In the genomic region with DNA sequence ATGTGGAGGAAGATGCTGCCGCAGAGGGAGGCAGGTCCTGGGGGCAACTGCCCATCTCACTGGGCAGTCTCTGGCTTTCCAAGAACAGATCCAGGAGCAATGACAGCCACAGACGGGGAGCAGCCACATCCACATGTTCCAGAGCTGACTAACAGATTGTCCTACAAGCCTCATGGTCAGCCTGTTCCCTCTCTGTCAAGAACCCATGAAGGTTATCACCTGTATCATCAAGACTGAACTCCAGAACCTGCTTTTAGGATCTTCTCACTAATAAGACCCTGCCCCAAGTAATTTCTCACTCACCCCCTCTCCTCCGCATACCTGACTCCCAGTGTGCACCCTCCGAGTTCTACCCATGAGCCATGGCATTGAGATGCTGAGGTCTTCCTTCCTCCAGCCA, we compare ENCODE assay signal across 11 cellular contexts.
"Had no signal": no experiment of that assay in that cellular context is flagged by ENCODE, and none has a peak within 500 bp of the region (broad histone marks: within the 10 kb centered on the region; RNA-seq: fewer than 3 reads in every experiment).

No MANE protein-coding gene starts in this region.

- H3K27ac Mint-ChIP-seq: activated CD8-positive, alpha-beta T cell treated with anti-CD3 and anti-CD28 coated beads for 36 hours; activated naive CD8-positive, alpha-beta T cell had no signal

- H3K9me3 Mint-ChIP-seq: activated CD8-positive, alpha-beta T cell treated with anti-CD3 and anti-CD28 coated beads for 36 hours; activated T-cell treated with anti-CD3 and anti-CD28 coated beads, Interleukin-2, amount 50 U/mL, for 72 hours; natural killer cell treated with Interleukin-12 subunit alpha and Interleukin-12 subunit beta and Interleukin-15 and Interleukin-18, amount 100 ng/mL, for 72 hours had no signal

- DNase-seq: activated CD8-positive, alpha-beta memory T cell treated with anti-CD3 and anti-CD28 coated beads, Interleukin-2, amount 50 U/mL, for 4 hours; activated CD8-positive, alpha-beta T cell treated with anti-CD3 and anti-CD28 coated beads for 36 hours; activated T-cell treated with anti-CD3 and anti-CD28 coated beads, Interleukin-2, amount 50 U/mL, for 72 hours; anterior cingulate cortex; esophagus squamous epithelium; foreskin keratinocyte; left colon; nucleus accumbens; upper lobe of right lung had no signal

- ATAC-seq: activated CD8-positive, alpha-beta T cell treated with anti-CD3 and anti-CD28 coated beads for 36 hours; activated T-cell treated with anti-CD3 and anti-CD28 coated beads, Interleukin-2, amount 50 U/mL, for 72 hours; foreskin keratinocyte; left colon; natural killer cell treated with Interleukin-12 subunit alpha and Interleukin-12 subunit beta and Interleukin-15 and Interleukin-18, amount 100 ng/mL, for 72 hours; upper lobe of right lung had no signal

- H3K4me3 Mint-ChIP-seq: activated CD8-positive, alpha-beta T cell treated with anti-CD3 and anti-CD28 coated beads for 36 hours; activated naive CD8-positive, alpha-beta T cell; activated T-cell treated with anti-CD3 and anti-CD28 coated beads, Interleukin-2, amount 50 U/mL, for 72 hours; natural killer cell treated with Interleukin-12 subunit alpha and Interleukin-12 subunit beta and Interleukin-15 and Interleukin-18, amount 100 ng/mL, for 72 hours had no signal

- H3K27me3 Mint-ChIP-seq: activated CD8-positive, alpha-beta T cell treated with anti-CD3 and anti-CD28 coated beads for 36 hours; activated naive CD8-positive, alpha-beta T cell; natural killer cell treated with Interleukin-12 subunit alpha and Interleukin-12 subunit beta and Interleukin-15 and Interleukin-18, amount 100 ng/mL, for 72 hours had no signal
